Comparison of ENCODE assay signal across 17 cellular contexts in the genomic region with DNA sequence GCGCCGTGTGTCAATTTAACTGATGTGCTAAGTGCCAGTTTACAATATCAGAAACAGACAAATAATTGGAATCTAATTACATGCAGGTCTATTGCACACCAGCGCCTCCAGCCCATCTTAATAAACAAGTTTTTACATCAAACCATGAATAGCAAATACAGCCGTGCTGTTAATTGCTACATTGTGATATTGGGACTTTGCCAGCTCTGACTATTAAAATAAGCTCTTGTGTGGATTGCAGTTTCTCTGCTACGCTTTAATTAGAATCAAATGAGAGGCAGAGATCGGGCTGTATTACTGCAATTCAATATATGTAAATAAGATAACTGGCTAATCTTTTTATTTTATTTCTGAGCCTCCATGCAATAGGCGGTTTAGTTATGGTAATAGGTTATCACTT.
"Had no signal": no experiment of that assay in that cellular context is flagged by ENCODE, and none has a peak within 500 bp of the region (broad histone marks: within the 10 kb centered on the region; RNA-seq: fewer than 3 reads in every experiment).

No MANE protein-coding gene starts in this region.

- H3K36me3 ChIP-seq: pancreas, upper lobe of right lung had no signal

- H3K27me3 ChIP-seq: pancreas, testis, upper lobe of right lung had no signal

- DNase-seq: activated CD4-positive, alpha-beta T cell treated with anti-CD3 and anti-CD28 coated beads, Interleukin-2, amount 50 U/mL, for 1 hour; activated CD4-positive, CD25-positive, alpha-beta regulatory T cell; activated effector memory CD4-positive, alpha-beta T cell treated with Interleukin-2 at 50 U/mL for 16 hours; activated T-cell treated with anti-CD3 and anti-CD28 coated beads, Interleukin-2, amount 50 U/mL, for 1 hour; central memory CD4-positive, alpha-beta T cell; cortex of kidney; effector CD8-positive, alpha-beta T cell; hypothalamus; kidney glomerular epithelial cell; mesendoderm; pancreas; stimulated activated CD4-positive, alpha-beta T cell treated with anti-CD3 and anti-CD28 coated beads, Interleukin-15, amount 100 ng/mL, for 24 hours; stimulated activated CD4-positive, alpha-beta T cell treated with anti-CD3 and anti-CD28 coated beads, Interleukin-4, amount 100 ng/mL, for 4 hours; stimulated activated naive CD8-positive, alpha-beta T cell treated with anti-CD3 and anti-CD28 coated beads, Interleukin-15, amount 100 ng/mL, for 72 hours; testis; upper lobe of right lung had no signal

- H3K4me1 Mint-ChIP-seq: activated naive CD4-positive, alpha-beta T cell treated with anti-CD3 and anti-CD28 coated beads, Interleukin-2, amount 50 U/mL, for 24 hours; stimulated activated naive CD8-positive, alpha-beta T cell treated with anti-CD3 and anti-CD28 coated beads, Interleukin-15, amount 100 ng/mL, for 72 hours had no signal

- H3K4me1 ChIP-seq: testis, upper lobe of right lung had no signal

- H3K9me3 ChIP-seq: pancreas, testis, upper lobe of right lung had no signal

- H3K9me3 Mint-ChIP-seq: activated naive CD4-positive, alpha-beta T cell treated with anti-CD3 and anti-CD28 coated beads, Interleukin-2, amount 50 U/mL, for 24 hours had no signal

- ATAC-seq: stimulated activated naive CD8-positive, alpha-beta T cell treated with anti-CD3 and anti-CD28 coated beads, Interleukin-15, amount 100 ng/mL, for 72 hours; upper lobe of right lung had no signal

- H3K27ac Mint-ChIP-seq: activated naive CD4-positive, alpha-beta T cell treated with anti-CD3 and anti-CD28 coated beads, Interleukin-2, amount 50 U/mL, for 24 hours; stimulated activated naive CD8-positive, alpha-beta T cell treated with anti-CD3 and anti-CD28 coated beads, Interleukin-15, amount 100 ng/mL, for 72 hours had no signal

- H3K4me3 ChIP-seq: pancreas, testis, upper lobe of right lung had no signal

- H3K27me3 Mint-ChIP-seq: activated naive CD4-positive, alpha-beta T cell treated with anti-CD3 and anti-CD28 coated beads, Interleukin-2, amount 50 U/mL, for 24 hours; stimulated activated naive CD8-positive, alpha-beta T cell treated with anti-CD3 and anti-CD28 coated beads, Interleukin-15, amount 100 ng/mL, for 72 hours had no signal

- H3K4me3 Mint-ChIP-seq: activated naive CD4-positive, alpha-beta T cell treated with anti-CD3 and anti-CD28 coated beads, Interleukin-2, amount 50 U/mL, for 24 hours; stimulated activated naive CD8-positive, alpha-beta T cell treated with anti-CD3 and anti-CD28 coated beads, Interleukin-15, amount 100 ng/mL, for 72 hours had no signal

- H3K27ac ChIP-seq: pancreas, testis, upper lobe of right lung had no signal
